In genomic region chr2:192535956-192536685, GRCh38 we compare ENCODE assay signal across 18 cellular contexts.
"Had no signal": no experiment of that assay in that cellular context is flagged by ENCODE, and none has a peak within 500 bp of the region (broad histone marks: within the 10 kb centered on the region; RNA-seq: fewer than 3 reads in every experiment).

No MANE protein-coding gene starts in this region.

- ATAC-seq: activated CD4-positive, alpha-beta T cell treated with anti-CD3 and anti-CD28 coated beads for 36 hours; activated CD8-positive, alpha-beta memory T cell treated with anti-CD3 and anti-CD28 coated beads, Interleukin-2, amount 10 ng/mL, durations not matched to agents 7 days and 5 days; body of pancreas; stimulated activated naive CD8-positive, alpha-beta T cell treated with anti-CD3 and anti-CD28 coated beads, Interleukin-15, Interleukin-2, amounts not matched to agents 100 U/mL and 50 U/mL, for 24 hours; WTC11 had no signal

- H3K9me3 ChIP-seq: body of pancreas, left ventricle myocardium inferior, tibial artery had no signal

- H3K27ac ChIP-seq: body of pancreas, dorsolateral prefrontal cortex, epithelial cell of prostate, left ventricle myocardium inferior, tibial artery had no signal

- H3K27me3 ChIP-seq: body of pancreas, tibial artery had no signal

- H3K4me1 ChIP-seq: body of pancreas, left ventricle myocardium inferior, tibial artery had no signal

- H3K4me3 ChIP-seq: body of pancreas, dorsolateral prefrontal cortex, left ventricle myocardium inferior, tibial artery had no signal

- H3K36me3 ChIP-seq: left ventricle myocardium inferior, tibial artery had no signal

- DNase-seq: activated CD4-positive, alpha-beta memory T cell treated with anti-CD3 and anti-CD28 coated beads, Interleukin-2, amount 10 ng/mL, durations not matched to agents 7 days and 5 days; activated CD4-positive, alpha-beta T cell treated with anti-CD3 and anti-CD28 coated beads for 36 hours; activated CD8-positive, alpha-beta memory T cell treated with anti-CD3 and anti-CD28 coated beads, Interleukin-2, amount 10 ng/mL, durations not matched to agents 7 days and 5 days; amniotic stem cell; body of pancreas; dorsolateral prefrontal cortex; endodermal cell; kidney glomerular epithelial cell; left ventricle myocardium inferior; mammary epithelial cell; nephron progenitor cell; occipital lobe; retina; stimulated activated naive CD8-positive, alpha-beta T cell treated with anti-CD3 and anti-CD28 coated beads, Interleukin-15, Interleukin-2, amounts not matched to agents 100 U/mL and 50 U/mL, for 24 hours; substantia nigra; tibial artery had no signal
